In the genomic region with DNA sequence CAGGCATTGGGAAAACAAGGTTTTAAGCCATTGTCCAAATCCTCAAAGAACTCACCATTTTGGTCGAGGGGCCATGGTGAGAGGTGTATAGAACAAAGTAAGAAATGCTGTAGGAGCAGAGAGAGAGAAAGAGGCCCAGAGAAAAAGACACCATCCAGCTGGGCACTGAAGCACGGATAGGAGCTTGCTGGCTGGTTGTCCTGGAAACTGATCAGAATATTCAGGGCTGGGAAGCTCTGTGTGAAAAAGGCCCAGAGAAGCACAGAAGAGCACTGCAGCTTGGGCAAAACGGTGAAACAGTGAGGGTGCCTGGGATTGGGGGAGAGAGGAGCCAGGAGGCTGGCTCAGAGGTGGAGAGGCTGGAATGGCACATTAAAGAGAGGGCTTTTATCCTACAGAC, we compare ENCODE assay signal across 20 cellular contexts. TPM values are rescaled to one million over a fixed set of nuclear protein-coding genes. Genes with fewer than 3 reads are reported as not detected.
A peak's percentile ranks its signal among the peaks of the same experiment; 100 is the strongest.
DNase-seq lines count a peak whose midpoint lies in the region; ATAC-seq and TF ChIP-seq lines count a peak whose summit lies in the region.
"Had no signal": no experiment of that assay in that cellular context is flagged by ENCODE, and none has a peak within 500 bp of the region (broad histone marks: within the 10 kb centered on the region; RNA-seq: fewer than 3 reads in every experiment).

No MANE protein-coding gene starts in this region.

- H3K4me3 Mint-ChIP-seq in activated T-cell treated with anti-CD3 and anti-CD28 coated beads, Interleukin-2, amount 50 U/mL, for 24 hours: no peak overlapping the region
- peak overlapping the region in 1 of 2 donors; percentile 42 for H3K4me3 Mint-ChIP-seq in activated T-cell treated with anti-CD3 and anti-CD28 coated beads, Interleukin-2, amount 50 U/mL, for 72 hours
- H3K4me3 Mint-ChIP-seq in brain: peak overlapping the region in 2 of 5 experiments; percentile 51 to 62
- peak overlapping the region; percentile 65 for H3K4me3 Mint-ChIP-seq in neural crest cell
- H3K4me3 Mint-ChIP-seq: activated CD4-positive, alpha-beta memory T cell treated with anti-CD3 and anti-CD28 coated beads for 36 hours; activated naive CD8-positive, alpha-beta T cell treated with anti-CD3 and anti-CD28 coated beads, Interleukin-2, amount 50 U/mL, for 24 hours; memory B cell had no signal

- peaks cover 48% of the 10 kb centered on the region for H3K36me3 Mint-ChIP-seq in activated T-cell treated with anti-CD3 and anti-CD28 coated beads, Interleukin-2, amount 50 U/mL, for 24 hours (ENCODE audit: low read depth)
- H3K36me3 Mint-ChIP-seq in activated T-cell treated with anti-CD3 and anti-CD28 coated beads, Interleukin-2, amount 50 U/mL, for 72 hours (ENCODE audit: insufficient read depth in 2 of 2): peaks cover 4 to 8% of the 10 kb centered on the region in 2 donors
- H3K36me3 Mint-ChIP-seq in brain (peaks cover 17% of the 10 kb centered on the region), neural crest cell (ENCODE audit: low read depth) (peaks cover 16% of the 10 kb centered on the region)
- H3K36me3 Mint-ChIP-seq: memory B cell had no signal

- H3K9me3 ChIP-seq in DND-41 (ENCODE audit: insufficient read depth, low read length, severe bottlenecking): no peaks in the 10 kb centered on the region

- no peaks in the 10 kb centered on the region for H3K9me3 Mint-ChIP-seq in activated T-cell treated with anti-CD3 and anti-CD28 coated beads, Interleukin-2, amount 50 U/mL, for 24 hours
- no peaks in the 10 kb centered on the region for H3K9me3 Mint-ChIP-seq in activated T-cell treated with anti-CD3 and anti-CD28 coated beads, Interleukin-2, amount 50 U/mL, for 72 hours
- H3K9me3 Mint-ChIP-seq in brain: peaks cover 0 to 3% (median 0%) of the 10 kb centered on the region in 5 experiments
- no peaks in the 10 kb centered on the region for H3K9me3 Mint-ChIP-seq in neural crest cell
- H3K9me3 Mint-ChIP-seq: activated CD4-positive, alpha-beta memory T cell treated with anti-CD3 and anti-CD28 coated beads for 36 hours; activated naive CD8-positive, alpha-beta T cell treated with anti-CD3 and anti-CD28 coated beads, Interleukin-2, amount 50 U/mL, for 24 hours; memory B cell had no signal

- H3K4me3 ChIP-seq in DND-41 (ENCODE audit: low read depth in 1 of 2, low read length in 2 of 2): no peak overlapping the region
- H3K4me3 ChIP-seq: coronary artery had no signal

- peak overlapping the region; percentile 92 for H3K27ac ChIP-seq in DND-41 (ENCODE audit: low read length)
- H3K27ac ChIP-seq: C4-2B, coronary artery had no signal

- H3K9ac ChIP-seq in DND-41 (ENCODE audit: low read depth, low read length): peak overlapping the region; percentile 53

- no peaks in the 10 kb centered on the region for H3K27me3 Mint-ChIP-seq in activated T-cell treated with anti-CD3 and anti-CD28 coated beads, Interleukin-2, amount 50 U/mL, for 24 hours
- H3K27me3 Mint-ChIP-seq in activated T-cell treated with anti-CD3 and anti-CD28 coated beads, Interleukin-2, amount 50 U/mL, for 72 hours (ENCODE audit: low read depth): no peaks in the 10 kb centered on the region
- H3K27me3 Mint-ChIP-seq in brain: no peaks in the 10 kb centered on the region
- H3K27me3 Mint-ChIP-seq in neural crest cell (ENCODE audit: low read depth): no peaks in the 10 kb centered on the region
- H3K27me3 Mint-ChIP-seq: activated CD4-positive, alpha-beta memory T cell treated with anti-CD3 and anti-CD28 coated beads for 36 hours; activated naive CD8-positive, alpha-beta T cell treated with anti-CD3 and anti-CD28 coated beads, Interleukin-2, amount 50 U/mL, for 24 hours had no signal

- H3K4me2 ChIP-seq in DND-41 (ENCODE audit: insufficient read depth, low read length): peak overlapping the region; percentile 53

- ATAC-seq in activated T-cell treated with anti-CD3 and anti-CD28 coated beads, Interleukin-2, amount 50 U/mL, for 72 hours (replicated peaks in 1 of 2): no peak
- no peak for ATAC-seq in DND-41 (ENCODE audit: insufficient read depth, low read depth)
- ATAC-seq: activated naive CD8-positive, alpha-beta T cell treated with anti-CD3 and anti-CD28 coated beads, Interleukin-2, amount 50 U/mL, for 24 hours; Panc1 had no signal

- TF ChIP-seq CTCF in DND-41 (IDR thresholded peaks at IDR 0.05; ENCODE audit: borderline replicate concordance, extremely low read depth, low read length, poor library complexity, severe bottlenecking) (no peak), brain (conservative IDR thresholded peaks at IDR 0.05) (no peak), neural crest cell (conservative IDR thresholded peaks at IDR 0.05) (no peak)

- peaks cover 4% of the 10 kb centered on the region; the same call in 1 of the 2 replicates for H4K20me1 ChIP-seq in DND-41 (ENCODE audit: insufficient read depth, low read length)

- DNase-seq in activated T-cell treated with anti-CD3 and anti-CD28 coated beads, Interleukin-2, amount 50 U/mL, for 24 hours: no peak
- DNase-seq in activated T-cell treated with anti-CD3 and anti-CD28 coated beads, Interleukin-2, amount 50 U/mL, for 72 hours: no peak
- DNase-seq in DND-41: no peak
- DNase-seq in neural crest cell (ENCODE audit: low read depth, low spot score): no peak
- DNase-seq in HUDEP-2 (lab: John Stamatoyannopoulos, UW; ENCODE audit: unreplicated experiment in 76 of 76): no peak
- DNase-seq in hepatic stellate cell (ENCODE audit: low spot score): no peak
- DNase-seq in NCI-H510A treated with DMSO at 0.1 percent for 48 hours (lab: John Stamatoyannopoulos, UW): no peak
- DNase-seq: activated CD4-positive, alpha-beta memory T cell treated with anti-CD3 and anti-CD28 coated beads for 36 hours; activated naive CD8-positive, alpha-beta T cell treated with anti-CD3 and anti-CD28 coated beads, Interleukin-2, amount 50 U/mL, for 24 hours; NCI-H1417; NCI-H510A; NK-92 treated with Interleukin-12 subunit alpha and Interleukin-12 subunit beta, amount 100 ng/mL, for 24 hours; posterior cingulate gyrus; SIG-M5; T-helper 2 cell had no signal

- peaks cover 9% of the 10 kb centered on the region; the same call in 1 of the 2 replicates for H3K36me3 ChIP-seq in DND-41 (ENCODE audit: insufficient read depth, low read length)

- H3K79me2 ChIP-seq in DND-41 (ENCODE audit: insufficient read depth, low read length): peaks cover 66% of the 10 kb centered on the region

- peaks cover 86% of the 10 kb centered on the region for H3K4me1 Mint-ChIP-seq in activated T-cell treated with anti-CD3 and anti-CD28 coated beads, Interleukin-2, amount 50 U/mL, for 24 hours (ENCODE audit: low read depth)
- peaks cover 67% of the 10 kb centered on the region for H3K4me1 Mint-ChIP-seq in activated T-cell treated with anti-CD3 and anti-CD28 coated beads, Interleukin-2, amount 50 U/mL, for 72 hours (ENCODE audit: low read depth)
- H3K4me1 Mint-ChIP-seq in brain: peaks cover 66% of the 10 kb centered on the region
- peaks cover 82% of the 10 kb centered on the region for H3K4me1 Mint-ChIP-seq in neural crest cell
- H3K4me1 Mint-ChIP-seq: memory B cell had no signal

- H3K4me1 ChIP-seq in DND-41 (ENCODE audit: insufficient read depth, low read length): peaks cover 67% of the 10 kb centered on the region

- peak overlapping the region; percentile 76 for H3K27ac Mint-ChIP-seq in activated T-cell treated with anti-CD3 and anti-CD28 coated beads, Interleukin-2, amount 50 U/mL, for 24 hours
- H3K27ac Mint-ChIP-seq in activated T-cell treated with anti-CD3 and anti-CD28 coated beads, Interleukin-2, amount 50 U/mL, for 72 hours: no peak overlapping the region
- H3K27ac Mint-ChIP-seq in brain (peak overlapping the region; percentile 5 to 94 (median 78)), neural crest cell (ENCODE audit: unreplicated experiment) (peak overlapping the region; percentile 93)
- H3K27ac Mint-ChIP-seq: activated CD4-positive, alpha-beta memory T cell treated with anti-CD3 and anti-CD28 coated beads for 36 hours; activated naive CD8-positive, alpha-beta T cell treated with anti-CD3 and anti-CD28 coated beads, Interleukin-2, amount 50 U/mL, for 24 hours; memory B cell had no signal

- no peaks in the 10 kb centered on the region for H3K27me3 ChIP-seq in DND-41 (ENCODE audit: insufficient read depth, low read length, poor library complexity)

- H2AFZ ChIP-seq in DND-41 (ENCODE audit: low read depth, low read length): no peak overlapping the region

RNA-seq across cellular contexts. Expression of a gene that starts 16.5 kb away (rescaled TPM):
- total RNA-seq in activated T-cell treated with anti-CD3 and anti-CD28 coated beads, Interleukin-2, amount 50 U/mL, for 72 hours: 10 to 100 TPM; 10.8 to 17.1 TPM
- polyA plus RNA-seq in brain (ENCODE audit: insufficient read depth, low read depth, low replicate concordance): 0.14 TPM
- 57.0 and 58.3 TPM in 2 replicates for total RNA-seq in neural crest cell
